15 cellular contexts compared by ENCODE assay signal in the genomic region with DNA sequence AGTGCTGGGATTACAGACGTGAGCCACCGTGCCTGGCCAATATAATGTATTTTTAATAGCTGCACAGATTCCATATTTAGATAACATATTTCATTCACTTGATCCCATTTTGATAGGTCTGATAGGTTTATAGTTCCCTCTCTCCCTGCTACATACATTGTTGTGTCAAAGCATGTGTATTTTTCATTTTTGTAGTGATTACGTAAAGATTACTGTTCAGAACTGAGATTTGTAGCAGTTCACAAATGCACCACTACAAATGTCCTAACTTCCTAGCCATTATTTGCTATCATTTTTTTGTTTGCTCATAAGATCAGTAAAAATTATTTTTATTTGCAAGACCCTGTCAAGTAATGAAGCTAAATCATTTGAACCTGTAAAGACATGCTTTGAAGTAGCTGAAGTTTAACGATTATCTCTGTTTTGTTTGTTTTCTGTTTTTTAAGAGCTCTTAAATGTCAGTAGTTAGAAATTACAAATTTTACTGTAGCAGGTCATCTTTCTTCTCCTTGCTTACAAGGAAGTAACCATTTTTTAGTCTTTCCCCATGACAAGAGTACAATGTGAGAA. TPM values are rescaled to one million over a fixed set of nuclear protein-coding genes. Genes with fewer than 3 reads are reported as not detected.
DNase-seq lines count a peak whose midpoint lies in the region; ATAC-seq and TF ChIP-seq lines count a peak whose summit lies in the region.
"Had no signal": no experiment of that assay in that cellular context is flagged by ENCODE, and none has a peak within 500 bp of the region (broad histone marks: within the 10 kb centered on the region; RNA-seq: fewer than 3 reads in every experiment).

No MANE protein-coding gene starts in this region.

- ATAC-seq in activated T-cell treated with anti-CD3 and anti-CD28 coated beads, Interleukin-2, amount 50 U/mL, for 72 hours (replicated peaks in 1 of 2): no peak
- no peak for ATAC-seq in stimulated activated naive B cell treated with anti-CD40 and anti-IgM and Interleukin-4, amounts not matched to agents 10 μg/mL and 1 μg/mL and 100 μg/mL, for 72 hours (replicated peaks)
- ATAC-seq: gastrocnemius medialis had no signal

- H3K27ac Mint-ChIP-seq in activated T-cell treated with anti-CD3 and anti-CD28 coated beads, Interleukin-2, amount 50 U/mL, for 72 hours: peak overlapping the region; percentile 76
- H3K27ac Mint-ChIP-seq in stimulated activated naive B cell treated with anti-CD40 and anti-IgM and Interleukin-4, amounts not matched to agents 10 μg/mL and 1 μg/mL and 100 μg/mL, for 72 hours: peak overlapping the region; percentile 63
- no peak overlapping the region for H3K27ac Mint-ChIP-seq in activated T-helper 2 cell treated with anti-CD3 and anti-CD28 coated beads, Interferon-gamma antibody, Interleukin-2, Interleukin-4, amounts not matched to agents 10 μg/mL and 5 μg/mL and 100 μg/mL, durations not matched to agents 14 hours and 24 hours and 36 hours

- H4K20me1 ChIP-seq in hepatocyte (ENCODE audit: insufficient read depth, poor library complexity, severe bottlenecking): no peaks in the 10 kb centered on the region

- peaks cover 0 to 4% of the 10 kb centered on the region in 2 donors for H3K36me3 Mint-ChIP-seq in activated T-cell treated with anti-CD3 and anti-CD28 coated beads, Interleukin-2, amount 50 U/mL, for 72 hours (ENCODE audit: insufficient read depth in 2 of 2)
- peaks cover 11 to 37% of the 10 kb centered on the region in 2 donors for H3K36me3 Mint-ChIP-seq in stimulated activated naive B cell treated with anti-CD40 and anti-IgM and Interleukin-4, amounts not matched to agents 10 μg/mL and 1 μg/mL and 100 μg/mL, for 72 hours
- H3K36me3 Mint-ChIP-seq in activated T-helper 2 cell treated with anti-CD3 and anti-CD28 coated beads, Interferon-gamma antibody, Interleukin-2, Interleukin-4, amounts not matched to agents 10 μg/mL and 5 μg/mL and 100 μg/mL, durations not matched to agents 14 hours and 24 hours and 36 hours (ENCODE audit: low read depth): peaks cover 14% of the 10 kb centered on the region

- no peak overlapping the region for H3K4me2 ChIP-seq in hepatocyte

- DNase-seq in activated T-cell treated with anti-CD3 and anti-CD28 coated beads, Interleukin-2, amount 50 U/mL, for 72 hours: no peak
- no peak for DNase-seq in activated T-cell treated with anti-CD3 and anti-CD28 coated beads, Interleukin-2, amount 50 U/mL, for 1 hour
- no peak for DNase-seq in hepatocyte (ENCODE audit: low spot score)
- DNase-seq in stimulated activated naive B cell treated with anti-CD40 and anti-IgM and Interleukin-4, amounts not matched to agents 10 μg/mL and 1 μg/mL and 100 μg/mL, for 72 hours: no peak
- no peak for DNase-seq in NCI-H146 (lab: John Stamatoyannopoulos, UW)
- DNase-seq in activated T-helper 2 cell treated with anti-CD3 and anti-CD28 coated beads, Interferon-gamma antibody, Interleukin-2, Interleukin-4, amounts not matched to agents 10 μg/mL and 5 μg/mL and 100 μg/mL, durations not matched to agents 14 hours and 24 hours and 36 hours (ENCODE audit: low spot score): no peak
- no peak for DNase-seq in NCI-H510A (lab: John Stamatoyannopoulos, UW)
- DNase-seq: activated CD4-positive, CD25-positive, alpha-beta regulatory T cell treated with anti-CD3 and anti-CD28 coated beads, Interleukin-2, amount 50 U/mL, for 72 hours; activated gamma-delta T cell; gastrocnemius medialis; NCI-H226; T-helper 2 cell had no signal

- H3K4me1 Mint-ChIP-seq in activated T-cell treated with anti-CD3 and anti-CD28 coated beads, Interleukin-2, amount 50 U/mL, for 72 hours (ENCODE audit: low read depth): peaks cover 63% of the 10 kb centered on the region
- H3K4me1 Mint-ChIP-seq in stimulated activated naive B cell treated with anti-CD40 and anti-IgM and Interleukin-4, amounts not matched to agents 10 μg/mL and 1 μg/mL and 100 μg/mL, for 72 hours: peaks cover 44 to 56% of the 10 kb centered on the region in 2 donors
- peaks cover 30% of the 10 kb centered on the region for H3K4me1 Mint-ChIP-seq in activated T-helper 2 cell treated with anti-CD3 and anti-CD28 coated beads, Interferon-gamma antibody, Interleukin-2, Interleukin-4, amounts not matched to agents 10 μg/mL and 5 μg/mL and 100 μg/mL, durations not matched to agents 14 hours and 24 hours and 36 hours (ENCODE audit: low read depth)

- no peak overlapping the region for H3K4me3 ChIP-seq in hepatocyte
- H3K4me3 ChIP-seq: coronary artery, gastrocnemius medialis, tibial nerve had no signal

- intact Hi-C loops in activated T-helper 2 cell treated with anti-CD3 and anti-CD28 coated beads, Interferon-gamma antibody, Interleukin-2, Interleukin-4, amounts not matched to agents 10 μg/mL and 5 μg/mL and 100 μg/mL, durations not matched to agents 14 hours and 24 hours and 36 hours (cut with micrococcal nuclease): no loop called here

- H2AFZ ChIP-seq in hepatocyte: no peak overlapping the region

- no peaks in the 10 kb centered on the region for H3K27me3 ChIP-seq in hepatocyte
- H3K27me3 ChIP-seq: gastrocnemius medialis, tibial nerve had no signal

- no peaks in the 10 kb centered on the region for H3K9me3 Mint-ChIP-seq in activated T-cell treated with anti-CD3 and anti-CD28 coated beads, Interleukin-2, amount 50 U/mL, for 72 hours
- H3K9me3 Mint-ChIP-seq in stimulated activated naive B cell treated with anti-CD40 and anti-IgM and Interleukin-4, amounts not matched to agents 10 μg/mL and 1 μg/mL and 100 μg/mL, for 72 hours: no peaks in the 10 kb centered on the region
- no peaks in the 10 kb centered on the region for H3K9me3 Mint-ChIP-seq in activated T-helper 2 cell treated with anti-CD3 and anti-CD28 coated beads, Interferon-gamma antibody, Interleukin-2, Interleukin-4, amounts not matched to agents 10 μg/mL and 5 μg/mL and 100 μg/mL, durations not matched to agents 14 hours and 24 hours and 36 hours

- H3K9me2 ChIP-seq in hepatocyte (replicated peaks; ENCODE audit: insufficient read depth): no peaks in the 10 kb centered on the region

- peaks cover 93% of the 10 kb centered on the region for H3K79me2 ChIP-seq in hepatocyte

- 71% methylated on average over 4 of the region's 4 CpGs for WGBS in hepatocyte (ENCODE audit: low lambda C conversion rate, missing lambda C conversion rate)

- H3K9me3 ChIP-seq in hepatocyte (ENCODE audit: low read depth): no peaks in the 10 kb centered on the region
- H3K9me3 ChIP-seq: gastrocnemius medialis, tibial nerve had no signal

- peaks cover 14% of the 10 kb centered on the region for H3K4me1 ChIP-seq in hepatocyte (ENCODE audit: insufficient read depth)

- H3K36me3 ChIP-seq in hepatocyte (replicated peaks; ENCODE audit: insufficient read depth, low read depth): no peaks in the 10 kb centered on the region
- H3K36me3 ChIP-seq: gastrocnemius medialis, tibial nerve had no signal

- no peaks in the 10 kb centered on the region for H3K27me3 Mint-ChIP-seq in activated T-cell treated with anti-CD3 and anti-CD28 coated beads, Interleukin-2, amount 50 U/mL, for 72 hours (ENCODE audit: low read depth)
- no peaks in the 10 kb centered on the region for H3K27me3 Mint-ChIP-seq in stimulated activated naive B cell treated with anti-CD40 and anti-IgM and Interleukin-4, amounts not matched to agents 10 μg/mL and 1 μg/mL and 100 μg/mL, for 72 hours
- no peaks in the 10 kb centered on the region for H3K27me3 Mint-ChIP-seq in activated T-helper 2 cell treated with anti-CD3 and anti-CD28 coated beads, Interferon-gamma antibody, Interleukin-2, Interleukin-4, amounts not matched to agents 10 μg/mL and 5 μg/mL and 100 μg/mL, durations not matched to agents 14 hours and 24 hours and 36 hours (ENCODE audit: low read depth)

- H3K4me3 Mint-ChIP-seq in activated T-cell treated with anti-CD3 and anti-CD28 coated beads, Interleukin-2, amount 50 U/mL, for 72 hours: peak overlapping the region in 1 of 2 donors; percentile 15
- peak overlapping the region in 1 of 2 donors; percentile 20 for H3K4me3 Mint-ChIP-seq in stimulated activated naive B cell treated with anti-CD40 and anti-IgM and Interleukin-4, amounts not matched to agents 10 μg/mL and 1 μg/mL and 100 μg/mL, for 72 hours
- no peak overlapping the region for H3K4me3 Mint-ChIP-seq in activated T-helper 2 cell treated with anti-CD3 and anti-CD28 coated beads, Interferon-gamma antibody, Interleukin-2, Interleukin-4, amounts not matched to agents 10 μg/mL and 5 μg/mL and 100 μg/mL, durations not matched to agents 14 hours and 24 hours and 36 hours (ENCODE audit: low read depth)

- TF ChIP-seq CTCF in VCaP (conservative IDR thresholded peaks at IDR 0.05) (peak; percentile 32), hepatocyte (IDR thresholded peaks at IDR 0.05; ENCODE audit: poor library complexity) (no peak)

- peak overlapping the region; percentile 84 for H3K27ac ChIP-seq in VCaP
- peak overlapping the region; percentile 17 for H3K27ac ChIP-seq in hepatocyte
- H3K27ac ChIP-seq: coronary artery, gastrocnemius medialis, tibial nerve had no signal

RNA-seq across cellular contexts. Expression of gene EML4, which starts 54.0 kb away (rescaled TPM):
- total RNA-seq in activated T-cell treated with anti-CD3 and anti-CD28 coated beads, Interleukin-2, amount 50 U/mL, for 72 hours: 10 to 100 TPM; 79.2 to 82.2 TPM
- total RNA-seq in hepatocyte: 86.8 and 86.9 TPM in 2 replicates
- polyA plus RNA-seq in hepatocyte: 49.9 and 55.2 TPM in 2 replicates
- total RNA-seq in activated T-helper 2 cell treated with anti-CD3 and anti-CD28 coated beads, Interferon-gamma antibody, Interleukin-2, Interleukin-4, amounts not matched to agents 10 μg/mL and 5 μg/mL and 100 μg/mL, durations not matched to agents 14 hours and 24 hours and 36 hours: 43.0 and 45.2 TPM in 2 replicates
